Comparison of ENCODE assay signal across 15 cellular contexts in genomic region chr17:73555199-73555810, GRCh38.
DNase-seq lines count a peak whose midpoint lies in the region; ATAC-seq and TF ChIP-seq lines count a peak whose summit lies in the region.
"Had no signal": no experiment of that assay in that cellular context is flagged by ENCODE, and none has a peak within 500 bp of the region (broad histone marks: within the 10 kb centered on the region; RNA-seq: fewer than 3 reads in every experiment).

No MANE protein-coding gene starts in this region.

- no peak for TF ChIP-seq POLR2A in body of pancreas (IDR thresholded peaks at IDR 0.05)

- TF ChIP-seq CTCF in WERI-Rb-1 (IDR thresholded peaks at IDR 0.05; ENCODE audit: low read depth, low read length) (peak; percentile 59), body of pancreas (IDR thresholded peaks at IDR 0.05) (no peak)

- DNase-seq in DMS 273 treated with DMSO at 0.1 percent for 48 hours (lab: John Stamatoyannopoulos, UW) (peak; percentile 54), NCI-H2171 (lab: John Stamatoyannopoulos, UW) (peak; percentile 22), WERI-Rb-1 (peak; percentile 93), retina (peak; percentile 36), body of pancreas (no peak), HuH-7.5 (ENCODE audit: low spot score) (no peak)
- DNase-seq: Calu3; CD8-positive, alpha-beta T cell; H9; NCI-H146; NCI-H2081 treated with DMSO at 0.1 percent for 48 hours; PC-9; T-helper 17 cell had no signal

- H3K4me1 ChIP-seq in body of pancreas: no peaks in the 10 kb centered on the region

- peaks cover 5% of the 10 kb centered on the region for H3K9me3 ChIP-seq in WERI-Rb-1 (ENCODE audit: severe bottlenecking)
- H3K9me3 ChIP-seq in body of pancreas: no peaks in the 10 kb centered on the region
- H3K9me3 ChIP-seq: BLaER1 treated with 17β-estradiol and CSF1 and Interleukin-3, amounts not matched to agents 10 nM and 100 nM had no signal

- ATAC-seq in body of pancreas: no peak
- ATAC-seq in GM21723 (IDR thresholded peaks at IDR 0.05; ENCODE audit: unreplicated experiment): no peak
- ATAC-seq: CD8-positive, alpha-beta T cell; T-helper 17 cell had no signal

- H3K27me3 ChIP-seq in WERI-Rb-1 (ENCODE audit: insufficient read depth, low read depth, severe bottlenecking) (no peaks in the 10 kb centered on the region), body of pancreas (no peaks in the 10 kb centered on the region)
- H3K27me3 ChIP-seq: BLaER1 treated with 17β-estradiol and CSF1 and Interleukin-3, amounts not matched to agents 10 nM and 100 nM had no signal

- H3K27ac ChIP-seq in WERI-Rb-1 (peak overlapping the region; percentile 93), body of pancreas (no peak overlapping the region)
- H3K27ac ChIP-seq: BLaER1 treated with 17β-estradiol and CSF1 and Interleukin-3, amounts not matched to agents 10 nM and 100 nM; PC-9 had no signal

- WGBS in body of pancreas, 2 donors: 63 to 75% methylated on average over 8 to 11 of the region's 11 CpGs

- peaks cover 3% of the 10 kb centered on the region for H3K36me3 ChIP-seq in WERI-Rb-1
- no peaks in the 10 kb centered on the region for H3K36me3 ChIP-seq in body of pancreas (replicated peaks in 1 of 2; ENCODE audit: insufficient read depth in 1 of 2, low read depth in 2 of 2)
- H3K36me3 ChIP-seq: BLaER1 treated with 17β-estradiol and CSF1 and Interleukin-3, amounts not matched to agents 10 nM and 100 nM had no signal

- H3K4me3 ChIP-seq in WERI-Rb-1 (ENCODE audit: low read depth, low read length): peak overlapping the region; percentile 4; the same call in 1 of the 2 replicates
- H3K4me3 ChIP-seq in body of pancreas: no peak overlapping the region
- H3K4me3 ChIP-seq: BLaER1 treated with 17β-estradiol and CSF1 and Interleukin-3, amounts not matched to agents 10 nM and 100 nM; PC-9 had no signal

- intact Hi-C loops in body of pancreas (cut with DNase I): no loop called here

Comparison
In these comparisons a context has a peak if more than half of its experiments do, and no peak if none do; other contexts are left out.
1. DNase-seq: peak in DMS 273 treated with DMSO at 0.1 percent for 48 hours (single experiment), NCI-H2171 (single experiment), WERI-Rb-1 (single experiment) and retina (single experiment); none in body of pancreas (0 of 4) and HuH-7.5 (single experiment).